ENCODE assay signal across 17 cellular contexts in the genomic region with DNA sequence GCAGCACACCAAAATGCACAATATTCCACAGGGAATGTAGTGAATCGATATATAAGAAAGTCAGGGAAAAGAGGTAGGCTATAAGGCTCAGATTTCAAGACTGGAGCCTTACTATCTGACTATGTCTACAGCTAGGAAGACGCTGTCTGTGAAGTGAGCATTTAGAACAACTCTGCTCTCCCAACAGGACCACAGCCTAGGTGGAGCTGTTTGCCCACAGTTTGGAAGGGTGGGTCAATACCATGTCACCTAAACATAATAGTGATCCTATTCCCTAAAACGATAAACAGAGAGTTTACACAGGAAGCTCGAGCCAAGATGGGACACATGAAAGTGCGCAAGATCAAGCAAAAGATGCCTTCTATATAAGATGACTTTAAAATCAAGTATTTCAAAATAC.
"Had no signal": no experiment of that assay in that cellular context is flagged by ENCODE, and none has a peak within 500 bp of the region (broad histone marks: within the 10 kb centered on the region; RNA-seq: fewer than 3 reads in every experiment).

No MANE protein-coding gene starts in this region.

- H3K27ac Mint-ChIP-seq: activated CD4-positive, alpha-beta T cell treated with anti-CD3 and anti-CD28 coated beads for 36 hours; activated CD8-positive, alpha-beta T cell treated with anti-CD3 and anti-CD28 coated beads for 36 hours; activated naive CD8-positive, alpha-beta T cell treated with anti-CD3 and anti-CD28 coated beads, Interleukin-2, amount 10 ng/mL, durations not matched to agents 7 days and 5 days; activated T-cell treated with anti-CD3 and anti-CD28 coated beads, Interleukin-2, amount 50 U/mL, for 72 hours; stimulated activated naive CD8-positive, alpha-beta T cell treated with anti-CD3 and anti-CD28 coated beads, Interleukin-15, amount 100 ng/mL, for 72 hours had no signal

- ATAC-seq: activated CD4-positive, alpha-beta T cell treated with anti-CD3 and anti-CD28 coated beads for 36 hours; activated CD8-positive, alpha-beta T cell treated with anti-CD3 and anti-CD28 coated beads for 36 hours; activated T-cell treated with anti-CD3 and anti-CD28 coated beads, Interleukin-2, amount 50 U/mL, for 72 hours; left cardiac atrium; lower lobe of right lung; stimulated activated naive CD8-positive, alpha-beta T cell treated with anti-CD3 and anti-CD28 coated beads, Interleukin-15, amount 100 ng/mL, for 72 hours had no signal

- H3K27me3 ChIP-seq: breast epithelium, esophagus muscularis mucosa, uterus had no signal

- H2AFZ ChIP-seq: parathyroid adenoma had no signal

- H3K36me3 ChIP-seq: breast epithelium, esophagus muscularis mucosa, lower lobe of right lung, thoracic aorta, uterus had no signal

- H3K4me3 Mint-ChIP-seq: activated CD4-positive, alpha-beta T cell treated with anti-CD3 and anti-CD28 coated beads for 36 hours; activated CD8-positive, alpha-beta T cell treated with anti-CD3 and anti-CD28 coated beads for 36 hours; activated naive CD8-positive, alpha-beta T cell treated with anti-CD3 and anti-CD28 coated beads, Interleukin-2, amount 10 ng/mL, durations not matched to agents 7 days and 5 days; activated T-cell treated with anti-CD3 and anti-CD28 coated beads, Interleukin-2, amount 50 U/mL, for 72 hours; stimulated activated naive CD8-positive, alpha-beta T cell treated with anti-CD3 and anti-CD28 coated beads, Interleukin-15, amount 100 ng/mL, for 72 hours had no signal

- H3K4me1 Mint-ChIP-seq: activated CD4-positive, alpha-beta T cell treated with anti-CD3 and anti-CD28 coated beads for 36 hours; activated naive CD8-positive, alpha-beta T cell treated with anti-CD3 and anti-CD28 coated beads, Interleukin-2, amount 10 ng/mL, durations not matched to agents 7 days and 5 days; stimulated activated naive CD8-positive, alpha-beta T cell treated with anti-CD3 and anti-CD28 coated beads, Interleukin-15, amount 100 ng/mL, for 72 hours had no signal

- H3K36me3 Mint-ChIP-seq: activated naive CD8-positive, alpha-beta T cell treated with anti-CD3 and anti-CD28 coated beads, Interleukin-2, amount 10 ng/mL, durations not matched to agents 7 days and 5 days had no signal

- DNase-seq: activated CD4-positive, alpha-beta T cell treated with anti-CD3 and anti-CD28 coated beads for 36 hours; activated CD8-positive, alpha-beta memory T cell treated with anti-CD3 and anti-CD28 coated beads, Interleukin-2, amount 50 U/mL, for 4 hours; activated CD8-positive, alpha-beta T cell treated with anti-CD3 and anti-CD28 coated beads for 36 hours; activated naive CD8-positive, alpha-beta T cell treated with anti-CD3 and anti-CD28 coated beads, Interleukin-2, amount 10 ng/mL, durations not matched to agents 7 days and 5 days; activated T-cell treated with anti-CD3 and anti-CD28 coated beads, Interleukin-2, amount 50 U/mL, for 72 hours; aorta; left cardiac atrium; lower lobe of right lung; midbrain; stimulated activated CD4-positive, alpha-beta T cell treated with anti-CD3 and anti-CD28 coated beads, Interleukin-4, amount 100 ng/mL, for 1 hour; stimulated activated naive CD8-positive, alpha-beta T cell treated with anti-CD3 and anti-CD28 coated beads, Interleukin-15, amount 100 ng/mL, for 72 hours; uterus had no signal

- H3K9ac ChIP-seq: parathyroid adenoma had no signal

- H3K27ac ChIP-seq: breast epithelium, esophagus muscularis mucosa, lower lobe of right lung, parathyroid adenoma, thoracic aorta, uterus, VCaP had no signal

- H3K9me3 ChIP-seq: breast epithelium, esophagus muscularis mucosa, lower lobe of right lung, thoracic aorta, uterus had no signal

- H3K4me1 ChIP-seq: breast epithelium, esophagus muscularis mucosa, lower lobe of right lung, parathyroid adenoma, uterus had no signal

- H3K27me3 Mint-ChIP-seq: activated CD4-positive, alpha-beta T cell treated with anti-CD3 and anti-CD28 coated beads for 36 hours; activated CD8-positive, alpha-beta T cell treated with anti-CD3 and anti-CD28 coated beads for 36 hours; activated naive CD8-positive, alpha-beta T cell treated with anti-CD3 and anti-CD28 coated beads, Interleukin-2, amount 10 ng/mL, durations not matched to agents 7 days and 5 days; stimulated activated naive CD8-positive, alpha-beta T cell treated with anti-CD3 and anti-CD28 coated beads, Interleukin-15, amount 100 ng/mL, for 72 hours had no signal

- H3K4me3 ChIP-seq: breast epithelium, esophagus muscularis mucosa, lower lobe of right lung, thoracic aorta, uterus had no signal
